ENCODE assay signal across 2 cellular contexts in the genomic region with DNA sequence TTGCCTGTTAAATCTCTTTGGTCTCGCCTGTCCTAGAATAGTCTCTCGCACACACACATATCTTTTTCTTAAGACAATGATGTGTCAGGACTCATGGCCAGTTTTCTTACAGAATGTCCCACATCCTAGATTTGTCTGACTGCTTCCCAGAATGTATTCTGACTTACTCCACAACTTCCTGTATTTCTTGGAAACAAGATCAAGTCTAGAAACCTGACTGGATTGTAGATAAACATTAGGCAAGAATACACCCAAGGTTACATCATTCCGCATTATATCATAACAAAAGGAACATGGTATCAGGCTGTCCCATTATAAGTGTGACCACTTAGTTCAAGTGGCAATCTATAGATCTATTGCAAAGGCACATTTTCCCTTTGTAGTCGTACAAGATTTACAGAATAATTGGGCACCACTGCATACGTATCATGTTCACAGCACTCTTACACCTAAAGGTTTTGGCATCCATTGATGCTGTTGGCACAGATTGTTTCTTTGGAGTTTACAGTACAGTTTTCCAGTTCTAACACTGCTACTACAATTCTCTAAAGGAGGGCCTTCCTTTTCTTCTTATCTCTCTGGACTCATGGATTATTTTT.
TF ChIP-seq lines count a peak whose summit lies in the region.

No MANE protein-coding gene starts in this region.

TF ChIP-seq in SK-N-SH, 30 proteins besides CTCF, POLR2A, EP300 and RAD21 (continued from another document):
- TF ChIP-seq, protein P1, sequence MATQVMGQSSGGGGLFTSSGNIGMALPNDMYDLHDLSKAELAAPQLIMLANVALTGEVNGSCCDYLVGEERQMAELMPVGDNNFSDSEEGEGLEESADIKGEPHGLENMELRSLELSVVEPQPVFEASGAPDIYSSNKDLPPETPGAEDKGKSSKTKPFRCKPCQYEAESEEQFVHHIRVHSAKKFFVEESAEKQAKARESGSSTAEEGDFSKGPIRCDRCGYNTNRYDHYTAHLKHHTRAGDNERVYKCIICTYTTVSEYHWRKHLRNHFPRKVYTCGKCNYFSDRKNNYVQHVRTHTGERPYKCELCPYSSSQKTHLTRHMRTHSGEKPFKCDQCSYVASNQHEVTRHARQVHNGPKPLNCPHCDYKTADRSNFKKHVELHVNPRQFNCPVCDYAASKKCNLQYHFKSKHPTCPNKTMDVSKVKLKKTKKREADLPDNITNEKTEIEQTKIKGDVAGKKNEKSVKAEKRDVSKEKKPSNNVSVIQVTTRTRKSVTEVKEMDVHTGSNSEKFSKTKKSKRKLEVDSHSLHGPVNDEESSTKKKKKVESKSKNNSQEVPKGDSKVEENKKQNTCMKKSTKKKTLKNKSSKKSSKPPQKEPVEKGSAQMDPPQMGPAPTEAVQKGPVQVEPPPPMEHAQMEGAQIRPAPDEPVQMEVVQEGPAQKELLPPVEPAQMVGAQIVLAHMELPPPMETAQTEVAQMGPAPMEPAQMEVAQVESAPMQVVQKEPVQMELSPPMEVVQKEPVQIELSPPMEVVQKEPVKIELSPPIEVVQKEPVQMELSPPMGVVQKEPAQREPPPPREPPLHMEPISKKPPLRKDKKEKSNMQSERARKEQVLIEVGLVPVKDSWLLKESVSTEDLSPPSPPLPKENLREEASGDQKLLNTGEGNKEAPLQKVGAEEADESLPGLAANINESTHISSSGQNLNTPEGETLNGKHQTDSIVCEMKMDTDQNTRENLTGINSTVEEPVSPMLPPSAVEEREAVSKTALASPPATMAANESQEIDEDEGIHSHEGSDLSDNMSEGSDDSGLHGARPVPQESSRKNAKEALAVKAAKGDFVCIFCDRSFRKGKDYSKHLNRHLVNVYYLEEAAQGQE (IDR thresholded peaks at IDR 0.05; ENCODE audit: low read depth, low read length) = no peak
- TF ChIP-seq TAF1 (IDR thresholded peaks at IDR 0.05; ENCODE audit: borderline replicate concordance, low read depth, low read length) = no peak
- no peak for TF ChIP-seq EZH2phosphoT487 (IDR thresholded peaks at IDR 0.05; ENCODE audit: borderline replicate concordance, low read depth)
- TF ChIP-seq TCF12 (IDR thresholded peaks at IDR 0.05) = no peak
- TF ChIP-seq, protein P2, sequence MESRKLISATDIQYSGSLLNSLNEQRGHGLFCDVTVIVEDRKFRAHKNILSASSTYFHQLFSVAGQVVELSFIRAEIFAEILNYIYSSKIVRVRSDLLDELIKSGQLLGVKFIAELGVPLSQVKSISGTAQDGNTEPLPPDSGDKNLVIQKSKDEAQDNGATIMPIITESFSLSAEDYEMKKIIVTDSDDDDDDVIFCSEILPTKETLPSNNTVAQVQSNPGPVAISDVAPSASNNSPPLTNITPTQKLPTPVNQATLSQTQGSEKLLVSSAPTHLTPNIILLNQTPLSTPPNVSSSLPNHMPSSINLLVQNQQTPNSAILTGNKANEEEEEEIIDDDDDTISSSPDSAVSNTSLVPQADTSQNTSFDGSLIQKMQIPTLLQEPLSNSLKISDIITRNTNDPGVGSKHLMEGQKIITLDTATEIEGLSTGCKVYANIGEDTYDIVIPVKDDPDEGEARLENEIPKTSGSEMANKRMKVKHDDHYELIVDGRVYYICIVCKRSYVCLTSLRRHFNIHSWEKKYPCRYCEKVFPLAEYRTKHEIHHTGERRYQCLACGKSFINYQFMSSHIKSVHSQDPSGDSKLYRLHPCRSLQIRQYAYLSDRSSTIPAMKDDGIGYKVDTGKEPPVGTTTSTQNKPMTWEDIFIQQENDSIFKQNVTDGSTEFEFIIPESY (IDR thresholded peaks at IDR 0.05; ENCODE audit: borderline replicate concordance, low read depth) = no peak
- TF ChIP-seq RCOR1 (IDR thresholded peaks at IDR 0.05; ENCODE audit: low read length) = no peak
- TF ChIP-seq JUND (IDR thresholded peaks at IDR 0.05) = no peak
- no peak for TF ChIP-seq ELF1 (IDR thresholded peaks at IDR 0.05)
- no peak for TF ChIP-seq MEF2A (IDR thresholded peaks at IDR 0.05; ENCODE audit: borderline replicate concordance, low read depth)
- TF ChIP-seq MXI1 (IDR thresholded peaks at IDR 0.05; ENCODE audit: low read depth, low read length) = no peak
- no peak for TF ChIP-seq RFX5 (IDR thresholded peaks at IDR 0.05; ENCODE audit: low read length)
- TF ChIP-seq NFIC (IDR thresholded peaks at IDR 0.05; ENCODE audit: borderline replicate concordance) = no peak

TF ChIP-seq in SK-N-SH treated with all-trans-retinoic acid at 6 μM for 48 hours, 23 proteins besides CTCF, POLR2A, EP300 and RAD21 (continued from another document):
- TF ChIP-seq, protein P3, sequence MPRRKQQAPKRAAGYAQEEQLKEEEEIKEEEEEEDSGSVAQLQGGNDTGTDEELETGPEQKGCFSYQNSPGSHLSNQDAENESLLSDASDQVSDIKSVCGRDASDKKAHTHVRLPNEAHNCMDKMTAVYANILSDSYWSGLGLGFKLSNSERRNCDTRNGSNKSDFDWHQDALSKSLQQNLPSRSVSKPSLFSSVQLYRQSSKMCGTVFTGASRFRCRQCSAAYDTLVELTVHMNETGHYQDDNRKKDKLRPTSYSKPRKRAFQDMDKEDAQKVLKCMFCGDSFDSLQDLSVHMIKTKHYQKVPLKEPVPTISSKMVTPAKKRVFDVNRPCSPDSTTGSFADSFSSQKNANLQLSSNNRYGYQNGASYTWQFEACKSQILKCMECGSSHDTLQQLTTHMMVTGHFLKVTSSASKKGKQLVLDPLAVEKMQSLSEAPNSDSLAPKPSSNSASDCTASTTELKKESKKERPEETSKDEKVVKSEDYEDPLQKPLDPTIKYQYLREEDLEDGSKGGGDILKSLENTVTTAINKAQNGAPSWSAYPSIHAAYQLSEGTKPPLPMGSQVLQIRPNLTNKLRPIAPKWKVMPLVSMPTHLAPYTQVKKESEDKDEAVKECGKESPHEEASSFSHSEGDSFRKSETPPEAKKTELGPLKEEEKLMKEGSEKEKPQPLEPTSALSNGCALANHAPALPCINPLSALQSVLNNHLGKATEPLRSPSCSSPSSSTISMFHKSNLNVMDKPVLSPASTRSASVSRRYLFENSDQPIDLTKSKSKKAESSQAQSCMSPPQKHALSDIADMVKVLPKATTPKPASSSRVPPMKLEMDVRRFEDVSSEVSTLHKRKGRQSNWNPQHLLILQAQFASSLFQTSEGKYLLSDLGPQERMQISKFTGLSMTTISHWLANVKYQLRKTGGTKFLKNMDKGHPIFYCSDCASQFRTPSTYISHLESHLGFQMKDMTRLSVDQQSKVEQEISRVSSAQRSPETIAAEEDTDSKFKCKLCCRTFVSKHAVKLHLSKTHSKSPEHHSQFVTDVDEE (CRISPR knock-in tag; IDR thresholded peaks at IDR 0.05) = no peak
- no peak for TF ChIP-seq TOX (CRISPR knock-in tag; IDR thresholded peaks at IDR 0.05; ENCODE audit: borderline replicate concordance)
TF ChIP-seq in SK-N-SH treated with all-trans-retinoic acid at 6 μM for 48 hours: peak in this region for 0.
